In the genomic region with DNA sequence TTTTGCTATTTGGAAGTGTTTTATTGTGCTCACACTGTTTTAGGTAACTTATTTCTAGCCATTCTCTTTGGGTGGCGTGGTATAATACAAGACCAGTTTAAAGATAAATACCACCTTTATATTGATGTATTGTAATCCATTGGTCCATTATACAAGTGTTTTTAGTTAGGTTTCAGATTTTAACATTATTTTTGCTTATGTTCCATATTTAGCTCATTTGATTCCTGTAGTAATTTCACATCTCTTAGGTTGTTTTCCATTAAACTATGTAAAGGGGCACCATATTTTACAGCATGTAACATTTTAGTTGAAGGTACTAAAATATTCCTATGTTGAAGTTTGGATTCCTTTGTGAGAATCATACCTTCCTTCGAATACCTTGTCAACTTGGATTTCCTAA, we compare ENCODE assay signal across 28 cellular contexts. TPM values are rescaled to one million over a fixed set of nuclear protein-coding genes. Genes with fewer than 3 reads are reported as not detected.
DNase-seq lines count a peak whose midpoint lies in the region; ATAC-seq, FAIRE-seq and TF ChIP-seq lines count a peak whose summit lies in the region.
"Had no signal": no experiment of that assay in that cellular context is flagged by ENCODE, and none has a peak within 500 bp of the region (broad histone marks: within the 10 kb centered on the region; RNA-seq: fewer than 3 reads in every experiment).

No MANE protein-coding gene starts in this region.

- peaks cover 94% of the 10 kb centered on the region for H3K36me3 Mint-ChIP-seq in activated T-cell treated with anti-CD3 and anti-CD28 coated beads, Interleukin-2, amount 50 U/mL, for 24 hours (ENCODE audit: low read depth)
- peaks cover 98% of the 10 kb centered on the region for H3K36me3 Mint-ChIP-seq in activated T-helper 17 cell treated with anti-CD3 and anti-CD28 coated beads, Interleukin-2, amount 50 U/mL, for 72 hours (ENCODE audit: low read depth)
- peaks cover 21% of the 10 kb centered on the region for H3K36me3 Mint-ChIP-seq in memory B cell

- H3K36me3 ChIP-seq in stomach (peaks cover 6 to 57% (median 51%) of the 10 kb centered on the region in 4 donors), heart left ventricle (peaks cover 0 to 92% (median 61%) of the 10 kb centered on the region in 9 donors)

- intact Hi-C loops in stomach (cut with DNase I; ENCODE audit: low total_unique reads) (no loop called here), heart left ventricle (cut with DNase I) (no loop called here)

- ATAC-seq in activated T-helper 17 cell treated with anti-CD3 and anti-CD28 coated beads, Interleukin-2, amount 50 U/mL, for 72 hours (replicated peaks) = no peak
- ATAC-seq in memory B cell (ENCODE audit: low read depth) (no peak), heart left ventricle (no peak), GM21381 (IDR thresholded peaks at IDR 0.05; ENCODE audit: unreplicated experiment) (no peak)

- no peaks in the 10 kb centered on the region for H3K9me3 ChIP-seq in stomach
- no peaks in the 10 kb centered on the region for H3K9me3 ChIP-seq in heart left ventricle
- H3K9me3 ChIP-seq: BE2C had no signal

- no peak overlapping the region for H3K4me3 ChIP-seq in stomach
- no peak overlapping the region for H3K4me3 ChIP-seq in heart left ventricle
- H3K4me3 ChIP-seq: BLaER1, GM12878 had no signal

- no peaks in the 10 kb centered on the region for H3K27me3 Mint-ChIP-seq in activated T-cell treated with anti-CD3 and anti-CD28 coated beads, Interleukin-2, amount 50 U/mL, for 24 hours
- no peaks in the 10 kb centered on the region for H3K27me3 Mint-ChIP-seq in activated T-helper 17 cell treated with anti-CD3 and anti-CD28 coated beads, Interleukin-2, amount 50 U/mL, for 72 hours
- no peaks in the 10 kb centered on the region for H3K27me3 Mint-ChIP-seq in memory B cell
- H3K27me3 Mint-ChIP-seq: CD4-positive, alpha-beta memory T cell; CD4-positive, CD25-positive, alpha-beta regulatory T cell; CD8-positive, alpha-beta memory T cell had no signal

- H3K27ac ChIP-seq in stomach (no peak overlapping the region), heart left ventricle (no peak overlapping the region)
- H3K27ac ChIP-seq: BLaER1 had no signal

- TF ChIP-seq POLR2A in H54 (IDR thresholded peaks at IDR 0.05; ENCODE audit: low read depth, low read length) = no peak
- TF ChIP-seq POLR2A in stomach (IDR thresholded peaks at IDR 0.05) = no peak
- TF ChIP-seq POLR2A in heart left ventricle (IDR thresholded peaks at IDR 0.05) = no peak

- 94 to 98% (median 96%) methylated on average over 2 of the region's 2 CpGs for WGBS in stomach, 5 donors
- WGBS in heart left ventricle, 4 donors = 97 to 99% (median 98%) methylated on average over 2 of the region's 2 CpGs

- H3K27me3 ChIP-seq in stomach = no peaks in the 10 kb centered on the region
- H3K27me3 ChIP-seq in heart left ventricle = no peaks in the 10 kb centered on the region
- H3K27me3 ChIP-seq: BE2C, BLaER1 had no signal

- TF ChIP-seq CTCF in stomach (IDR thresholded peaks at IDR 0.05) (no peak), heart left ventricle (IDR thresholded peaks at IDR 0.05) (no peak)

- peak; percentile 75 for FAIRE-seq in H54 (lab: Jason Lieb, UNC)
- FAIRE-seq: A204.1, GM12878, GM18507 had no signal

- no peak for DNase-seq in activated T-cell treated with anti-CD3 and anti-CD28 coated beads, Interleukin-2, amount 50 U/mL, for 24 hours
- DNase-seq in activated T-cell treated with anti-CD3 and anti-CD28 coated beads for 4 hours (no peak), H54 (ENCODE audit: insufficient read length, low spot score) (no peak), memory B cell (ENCODE audit: low spot score in 2 of 2) (no peak), stomach (no peak), heart left ventricle (no peak)
- DNase-seq: 8988T; ACHN; BE2C; C1 segment of cervical spinal cord; CD4-positive, alpha-beta memory T cell; CD4-positive, CD25-positive, alpha-beta regulatory T cell; CD8-positive, alpha-beta memory T cell; COR-L47; DMS 273 treated with DMSO at 0.1 percent for 48 hours; DMS153; DMS53; DMS79; DND-41; EL; GDM1 had no signal

- no peaks in the 10 kb centered on the region for H3K9me3 Mint-ChIP-seq in activated T-cell treated with anti-CD3 and anti-CD28 coated beads, Interleukin-2, amount 50 U/mL, for 24 hours
- H3K9me3 Mint-ChIP-seq in activated T-helper 17 cell treated with anti-CD3 and anti-CD28 coated beads, Interleukin-2, amount 50 U/mL, for 72 hours = no peaks in the 10 kb centered on the region
- no peaks in the 10 kb centered on the region for H3K9me3 Mint-ChIP-seq in memory B cell
- H3K9me3 Mint-ChIP-seq: CD4-positive, alpha-beta memory T cell; CD8-positive, alpha-beta memory T cell had no signal

- TF ChIP-seq EP300 in stomach (IDR thresholded peaks at IDR 0.05) = no peak

- no peak overlapping the region for H3K4me3 Mint-ChIP-seq in activated T-cell treated with anti-CD3 and anti-CD28 coated beads, Interleukin-2, amount 50 U/mL, for 24 hours
- no peak overlapping the region for H3K4me3 Mint-ChIP-seq in activated T-helper 17 cell treated with anti-CD3 and anti-CD28 coated beads, Interleukin-2, amount 50 U/mL, for 72 hours
- no peak overlapping the region for H3K4me3 Mint-ChIP-seq in memory B cell
- H3K4me3 Mint-ChIP-seq: CD14-positive monocyte; CD4-positive, alpha-beta memory T cell; CD4-positive, CD25-positive, alpha-beta regulatory T cell; CD8-positive, alpha-beta memory T cell had no signal

- H3K4me1 Mint-ChIP-seq in activated T-cell treated with anti-CD3 and anti-CD28 coated beads, Interleukin-2, amount 50 U/mL, for 24 hours (ENCODE audit: low read depth) = peaks cover 52% of the 10 kb centered on the region
- peaks cover 12% of the 10 kb centered on the region for H3K4me1 Mint-ChIP-seq in activated T-helper 17 cell treated with anti-CD3 and anti-CD28 coated beads, Interleukin-2, amount 50 U/mL, for 72 hours
- peaks cover 3% of the 10 kb centered on the region for H3K4me1 Mint-ChIP-seq in memory B cell
- H3K4me1 Mint-ChIP-seq: CD14-positive monocyte had no signal

- peak overlapping the region; percentile 39 for H3K27ac Mint-ChIP-seq in activated T-cell treated with anti-CD3 and anti-CD28 coated beads, Interleukin-2, amount 50 U/mL, for 24 hours
- peak overlapping the region; percentile 41 for H3K27ac Mint-ChIP-seq in activated T-helper 17 cell treated with anti-CD3 and anti-CD28 coated beads, Interleukin-2, amount 50 U/mL, for 72 hours
- H3K27ac Mint-ChIP-seq in memory B cell = peak overlapping the region; percentile 38
- H3K27ac Mint-ChIP-seq: CD14-positive monocyte; CD4-positive, CD25-positive, alpha-beta regulatory T cell; CD8-positive, alpha-beta memory T cell had no signal

- H3K4me1 ChIP-seq in stomach = no peaks in the 10 kb centered on the region
- H3K4me1 ChIP-seq in heart left ventricle = no peaks in the 10 kb centered on the region
- H3K4me1 ChIP-seq: BE2C, BLaER1 had no signal

RNA-seq across cellular contexts. Expression of a gene that starts 20.1 kb away (rescaled TPM):
- total RNA-seq in activated T-helper 17 cell treated with anti-CD3 and anti-CD28 coated beads, Interleukin-2, amount 50 U/mL, for 72 hours = 10 to 100 TPM; 78.2 to 89.2 TPM
- 10 to 100 TPM; 18.8 to 42.4 (median 23.9) TPM for total RNA-seq in stomach
- 10 to 100 TPM; 11.8 to 17.6 (median 12.8) TPM for polyA plus RNA-seq in stomach
- 10 to 100 TPM in 6 of 9 donors, 1 to 10 TPM in 3; 4.9 to 13.3 (median 11.4) TPM for total RNA-seq in heart left ventricle
- 10 to 100 TPM in 1 of 2 donors, 1 to 10 TPM in 1; 9.5 to 13.5 TPM for polyA plus RNA-seq in heart left ventricle

RNA-seq across cellular contexts. Expression of a gene that starts 37.4 kb away (rescaled TPM):
- 10 to 100 TPM; 36.2 to 48.1 TPM for total RNA-seq in activated T-helper 17 cell treated with anti-CD3 and anti-CD28 coated beads, Interleukin-2, amount 50 U/mL, for 72 hours
- total RNA-seq in stomach = 100 to 1,000 TPM in 1 of 5 donors, 10 to 100 TPM in 2, 1 to 10 TPM in 1, under 1 TPM in 1; 0.87 to 149 (median 30.1) TPM
- polyA plus RNA-seq in stomach = 10 to 100 TPM; 30.7 to 44.5 (median 32.3) TPM
- 10 to 100 TPM; 30.9 to 56.4 (median 46.6) TPM for total RNA-seq in heart left ventricle
- polyA plus RNA-seq in heart left ventricle = 10 to 100 TPM; 48.1 to 79.1 TPM
